ENCODE assay signal across 10 cellular contexts in genomic region chr5:34487202-34487879, GRCh38.
DNase-seq lines count a peak whose midpoint lies in the region; ATAC-seq and TF ChIP-seq lines count a peak whose summit lies in the region.
"Had no signal": no experiment of that assay in that cellular context is flagged by ENCODE, and none has a peak within 500 bp of the region (broad histone marks: within the 10 kb centered on the region; RNA-seq: fewer than 3 reads in every experiment).

No MANE protein-coding gene starts in this region.

- peaks cover 8% of the 10 kb centered on the region for H3K4me1 ChIP-seq in left ventricle myocardium inferior
- peaks cover 14 to 18% of the 10 kb centered on the region in 2 donors for H3K4me1 ChIP-seq in left lung
- peaks cover 5% of the 10 kb centered on the region in 2 donors for H3K4me1 ChIP-seq in aorta (ENCODE audit: control insufficient read depth in 1 of 2, insufficient read depth in 2 of 2, low read length in 2 of 2)

- ATAC-seq in Right ventricle myocardium superior (ENCODE audit: poor library complexity) (peak; percentile 39), left lung (peak; percentile 71), aorta (ENCODE audit: low FRiP score) (peak; percentile 84), GM21786 (IDR thresholded peaks at IDR 0.05; ENCODE audit: unreplicated experiment) (no peak), GM21576 (IDR thresholded peaks at IDR 0.05; ENCODE audit: unreplicated experiment) (no peak)

- TF ChIP-seq CTCF in left ventricle myocardium inferior (IDR thresholded peaks at IDR 0.05; ENCODE audit: borderline replicate concordance) (no peak), brain microvascular endothelial cell (IDR thresholded peaks at IDR 0.05; ENCODE audit: low read depth, low read length, missing control alignments) (no peak), left lung (IDR thresholded peaks at IDR 0.05) (no peak), GM13976 (IDR thresholded peaks at IDR 0.05; ENCODE audit: borderline replicate concordance, control extremely low read depth, extremely low read depth, insufficient read depth, missing control alignments) (no peak)

- WGBS in aorta, 2 donors = 11 to 14% methylated on average over 11 of the region's 11 CpGs

- H3K27ac ChIP-seq in left ventricle myocardium inferior (replicated peaks) (no peak overlapping the region), brain microvascular endothelial cell (peak overlapping the region; percentile 80), left lung (peak overlapping the region; percentile 53 to 82), aorta (ENCODE audit: low read depth in 1 of 2, low read length in 2 of 2) (peak overlapping the region; percentile 92 to 99)
- H3K27ac ChIP-seq: BLaER1 treated with 17β-estradiol and CSF1 and Interleukin-3, amounts not matched to agents 10 nM and 100 nM had no signal

- intact Hi-C loops in Right ventricle myocardium superior (cut with DNase I) = loop anchor here (5.0 to 10.0 kb wide), 2 partner anchors 410 to 517 kb away; no protein-coding TSS in a partner anchor
- intact Hi-C loops in left ventricle myocardium inferior (cut with micrococcal nuclease) = loop anchor here (5.0 kb wide), 1 partner anchor 410 kb away; no protein-coding TSS in a partner anchor
- intact Hi-C loops in left lung (cut with DNase I) = no loop called here
- intact Hi-C loops in aorta (cut with DNase I) = loop anchor here (2.0 to 5.0 kb wide), 4 partner anchors 35 to 411 kb away; partner anchors contain the start of gene RAI14 (in 1 of the 2)

- in situ Hi-C loops in brain microvascular endothelial cell (cut with HindIII; ENCODE audit: low pct_ligation_motif_present, low sequenced_read_pairs) (loop anchor here (25.0 kb wide), 1 partner anchor 425 kb away; the partner anchor contains the start of genes BRIX1 and RAD1), GM13976 (cut with MboI; ENCODE audit: low sequenced_read_pairs, unreplicated experiment) (loop anchor here (10.0 to 25.0 kb wide), 2 partner anchors 407 to 525 kb away; no protein-coding TSS in a partner anchor)

- peaks cover 3% of the 10 kb centered on the region for H3K9me3 ChIP-seq in left ventricle myocardium inferior (replicated peaks)
- H3K9me3 ChIP-seq in left lung = no peaks in the 10 kb centered on the region
- H3K9me3 ChIP-seq in aorta (ENCODE audit: control insufficient read depth, low read length) = no peaks in the 10 kb centered on the region

- H3K36me3 ChIP-seq in left ventricle myocardium inferior (no peaks in the 10 kb centered on the region), brain microvascular endothelial cell (replicated peaks) (no peaks in the 10 kb centered on the region), left lung (no peaks in the 10 kb centered on the region), aorta (ENCODE audit: control insufficient read depth in 1 of 2, insufficient read depth in 2 of 2, low read length in 1 of 2) (no peaks in the 10 kb centered on the region)
- H3K36me3 ChIP-seq: BLaER1 treated with 17β-estradiol and CSF1 and Interleukin-3, amounts not matched to agents 10 nM and 100 nM had no signal

- peaks cover 6% of the 10 kb centered on the region for H3K27me3 ChIP-seq in left ventricle myocardium inferior (ENCODE audit: low read depth)
- H3K27me3 ChIP-seq in brain microvascular endothelial cell (replicated peaks) = no peaks in the 10 kb centered on the region
- no peaks in the 10 kb centered on the region for H3K27me3 ChIP-seq in left lung
- no peaks in the 10 kb centered on the region for H3K27me3 ChIP-seq in aorta (ENCODE audit: control insufficient read depth in 1 of 2, insufficient read depth in 2 of 2, low read length in 1 of 2)
- H3K27me3 ChIP-seq: BLaER1 treated with 17β-estradiol and CSF1 and Interleukin-3, amounts not matched to agents 10 nM and 100 nM had no signal

- no peak for DNase-seq in Right ventricle myocardium superior
- no peak for DNase-seq in left ventricle myocardium inferior
- DNase-seq in brain microvascular endothelial cell = peak; percentile 86
- no peak for DNase-seq in left lung
- DNase-seq in aorta = peak in 1 of 2 donors; percentile 61
- DNase-seq in GM13976 (ENCODE audit: low spot score) = no peak
- DNase-seq: naive B cell had no signal

- no peak overlapping the region for H3K4me3 ChIP-seq in left ventricle myocardium inferior
- no peak overlapping the region for H3K4me3 ChIP-seq in brain microvascular endothelial cell (ENCODE audit: low read depth, low read length)
- no peak overlapping the region for H3K4me3 ChIP-seq in left lung
- no peak overlapping the region for H3K4me3 ChIP-seq in aorta (ENCODE audit: low read length in 2 of 2)
- H3K4me3 ChIP-seq: BLaER1 treated with 17β-estradiol and CSF1 and Interleukin-3, amounts not matched to agents 10 nM and 100 nM had no signal

Comparison
In these comparisons a context has a peak if more than half of its experiments do, and no peak if none do; other contexts are left out.
1. ATAC-seq: peak in Right ventricle myocardium superior (single experiment), left lung (single experiment) and aorta (single experiment); none in GM21786 (single experiment) and GM21576 (single experiment).
2. intact Hi-C loops: an anchor here in Right ventricle myocardium superior (5.0 to 10.0 kb wide), left ventricle myocardium inferior (5.0 kb wide) and aorta (2.0 to 5.0 kb wide); none called in left lung.